ENCODE assay signal across 16 cellular contexts in genomic region chr21:35057428-35057827, GRCh38. TPM values are rescaled to one million over a fixed set of nuclear protein-coding genes. Genes with fewer than 3 reads are reported as not detected.
DNase-seq lines count a peak whose midpoint lies in the region; ATAC-seq and TF ChIP-seq lines count a peak whose summit lies in the region.
"Had no signal": no experiment of that assay in that cellular context is flagged by ENCODE, and none has a peak within 500 bp of the region (broad histone marks: within the 10 kb centered on the region; RNA-seq: fewer than 3 reads in every experiment).

No MANE protein-coding gene starts in this region.

- peaks cover 47% of the 10 kb centered on the region for H3K4me1 Mint-ChIP-seq in activated T-cell treated with anti-CD3 and anti-CD28 coated beads, Interleukin-2, amount 50 U/mL, for 72 hours (ENCODE audit: low read depth)
- peaks cover 7% of the 10 kb centered on the region for H3K4me1 Mint-ChIP-seq in stimulated activated memory B cell treated with anti-CD40 and anti-IgM and Interleukin-4, amounts not matched to agents 10 μg/mL and 1 μg/mL and 100 μg/mL, for 72 hours

- BruUV-seq in A673 (replicated peaks; lab: Mats Ljungman, UMichigan) = no TSS peak

- POLR2A ChIA-PET in A673 (lab: Charles Lee; ENCODE audit: low non-redundant PET) = no interaction called here

- H3K4me2 ChIP-seq in KMS-11 = peak overlapping the region; percentile 41

- no peak for TF ChIP-seq CTCF in KMS-11 (conservative IDR thresholded peaks at IDR 0.05; ENCODE audit: low read depth, low read length)
- TF ChIP-seq CTCF in A673 (conservative IDR thresholded peaks at IDR 0.05; ENCODE audit: low read depth, low read length) = no peak

- peaks cover 42% of the 10 kb centered on the region for H3K4me1 ChIP-seq in KMS-11 (ENCODE audit: low read depth, poor library complexity, severe bottlenecking)
- no peaks in the 10 kb centered on the region for H3K4me1 ChIP-seq in A673 (ENCODE audit: insufficient read depth, low read length, poor library complexity, severe bottlenecking)

- CTCF ChIA-PET in A673 (lab: Charles Lee) = no interaction called here

- H3K36me3 ChIP-seq in KMS-11 (ENCODE audit: insufficient read depth) = no peaks in the 10 kb centered on the region
- H3K36me3 ChIP-seq in A673 (ENCODE audit: insufficient read depth, low read length, poor library complexity, severe bottlenecking) = no peaks in the 10 kb centered on the region
- H3K36me3 ChIP-seq: MG63, neutrophil had no signal

- H3K36me3 Mint-ChIP-seq in activated T-cell treated with anti-CD3 and anti-CD28 coated beads, Interleukin-2, amount 50 U/mL, for 72 hours (ENCODE audit: insufficient read depth in 2 of 2) = peaks cover 0 to 3% of the 10 kb centered on the region in 2 donors
- H3K36me3 Mint-ChIP-seq in stimulated activated memory B cell treated with anti-CD40 and anti-IgM and Interleukin-4, amounts not matched to agents 10 μg/mL and 1 μg/mL and 100 μg/mL, for 72 hours = no peaks in the 10 kb centered on the region

- no peaks in the 10 kb centered on the region for H3K9me3 ChIP-seq in A673 (ENCODE audit: low read depth, low read length, poor library complexity, severe bottlenecking)
- H3K9me3 ChIP-seq: MG63, neutrophil had no signal

- no peak overlapping the region for H3K27ac ChIP-seq in KMS-11
- H3K27ac ChIP-seq in A673 (ENCODE audit: low read depth, low read length, poor library complexity, severe bottlenecking) = no peak overlapping the region
- H3K27ac ChIP-seq: neutrophil had no signal

- H3K79me2 ChIP-seq in KMS-11 (ENCODE audit: insufficient read depth, low read depth) = no peaks in the 10 kb centered on the region

- peak overlapping the region; percentile 32 to 37 for H3K4me3 Mint-ChIP-seq in activated T-cell treated with anti-CD3 and anti-CD28 coated beads, Interleukin-2, amount 50 U/mL, for 72 hours
- H3K4me3 Mint-ChIP-seq in stimulated activated memory B cell treated with anti-CD40 and anti-IgM and Interleukin-4, amounts not matched to agents 10 μg/mL and 1 μg/mL and 100 μg/mL, for 72 hours = no peak overlapping the region

- H3K27me3 Mint-ChIP-seq in activated T-cell treated with anti-CD3 and anti-CD28 coated beads, Interleukin-2, amount 50 U/mL, for 72 hours (ENCODE audit: low read depth) = no peaks in the 10 kb centered on the region
- H3K27me3 Mint-ChIP-seq in stimulated activated memory B cell treated with anti-CD40 and anti-IgM and Interleukin-4, amounts not matched to agents 10 μg/mL and 1 μg/mL and 100 μg/mL, for 72 hours = peaks cover 18% of the 10 kb centered on the region

- intact Hi-C loops in A673 (cut with micrococcal nuclease; ENCODE audit: unreplicated experiment) = no loop called here

- DNase-seq in activated T-cell treated with anti-CD3 and anti-CD28 coated beads, Interleukin-2, amount 50 U/mL, for 72 hours = no peak
- DNase-seq in activated T-cell treated with anti-CD3 and anti-CD28 coated beads, Interleukin-2, amount 50 U/mL, for 1 hour = no peak
- DNase-seq in GDM1 (lab: John Stamatoyannopoulos, UW) (no peak), activated gamma-delta T cell treated with Interleukin-2 at 50 U/mL for 16 hours (no peak), A673 (ENCODE audit: low spot score) (no peak)
- DNase-seq: activated T-cell treated with anti-CD3 and anti-CD28 coated beads for 4 hours; EL; MG63; NCI-H2081 treated with DMSO at 0.1 percent for 48 hours; stimulated activated CD4-positive, alpha-beta T cell treated with anti-CD3 and anti-CD28 coated beads, Interleukin-2, amount 100 ng/mL, for 48 hours; T-helper 1 cell had no signal

- H2AFZ ChIP-seq in KMS-11 (ENCODE audit: low read depth) = no peak overlapping the region

- no peaks in the 10 kb centered on the region for H4K20me1 ChIP-seq in KMS-11 (ENCODE audit: insufficient read depth)

- no peak overlapping the region for H3K9ac ChIP-seq in KMS-11

- peaks cover 2 to 3% of the 10 kb centered on the region in 2 donors for H3K9me3 Mint-ChIP-seq in activated T-cell treated with anti-CD3 and anti-CD28 coated beads, Interleukin-2, amount 50 U/mL, for 72 hours
- H3K9me3 Mint-ChIP-seq in stimulated activated memory B cell treated with anti-CD40 and anti-IgM and Interleukin-4, amounts not matched to agents 10 μg/mL and 1 μg/mL and 100 μg/mL, for 72 hours = no peaks in the 10 kb centered on the region

- H3K4me3 ChIP-seq in KMS-11 (IDR thresholded peaks at IDR 0.05; ENCODE audit: insufficient read depth, low read depth, low read length) = no peak overlapping the region
- no peak overlapping the region for H3K4me3 ChIP-seq in A673 (ENCODE audit: low read depth, low read length, poor library complexity, severe bottlenecking)
- H3K4me3 ChIP-seq: MG63 had no signal

- no peak overlapping the region for H3K27ac Mint-ChIP-seq in activated T-cell treated with anti-CD3 and anti-CD28 coated beads, Interleukin-2, amount 50 U/mL, for 72 hours
- peak overlapping the region; percentile 1 for H3K27ac Mint-ChIP-seq in stimulated activated memory B cell treated with anti-CD40 and anti-IgM and Interleukin-4, amounts not matched to agents 10 μg/mL and 1 μg/mL and 100 μg/mL, for 72 hours

- peak; percentile 60 to 81 for ATAC-seq in activated T-cell treated with anti-CD3 and anti-CD28 coated beads, Interleukin-2, amount 50 U/mL, for 72 hours (replicated peaks in 1 of 2)
- peak; percentile 74 for ATAC-seq in HG02610 (IDR thresholded peaks at IDR 0.05; ENCODE audit: unreplicated experiment)
- peak; percentile 64 for ATAC-seq in stimulated activated memory B cell treated with anti-CD40 and anti-IgM and Interleukin-4, amounts not matched to agents 10 μg/mL and 1 μg/mL and 100 μg/mL, for 72 hours
- ATAC-seq: sciatic nerve had no signal

- H3K27me3 ChIP-seq in KMS-11 (ENCODE audit: insufficient read depth, low read depth) (no peaks in the 10 kb centered on the region), A673 (replicated peaks; ENCODE audit: insufficient read depth, low read depth, low read length, poor library complexity) (peaks cover 3% of the 10 kb centered on the region)
- H3K27me3 ChIP-seq: MG63, neutrophil had no signal

RNA-seq across cellular contexts. Expression of gene RUNX1, which starts 8.3 kb away (rescaled TPM):
- 10 to 100 TPM; 36.6 to 56.2 TPM for total RNA-seq in activated T-cell treated with anti-CD3 and anti-CD28 coated beads, Interleukin-2, amount 50 U/mL, for 72 hours
- 0.11 and 0.52 TPM in 2 replicates for total RNA-seq in A673 (2021)

Comparison
In these comparisons a context has a peak if more than half of its experiments do, and no peak if none do; other contexts are left out.
1. RNA of gene RUNX1, which starts 8.3 kb away (total RNA-seq): 36.6 to 56.2 TPM in activated T-cell treated with anti-CD3 and anti-CD28 coated beads, Interleukin-2, amount 50 U/mL, for 72 hours; 0.11 to 0.52 TPM in A673; every median in the first group is over 10 times any median in the second.
2. Peak in every context shown above with its lines, with median percentiles within 50 percentile points of each other: ATAC-seq.